10 cellular contexts compared by ENCODE assay signal in the genomic region with DNA sequence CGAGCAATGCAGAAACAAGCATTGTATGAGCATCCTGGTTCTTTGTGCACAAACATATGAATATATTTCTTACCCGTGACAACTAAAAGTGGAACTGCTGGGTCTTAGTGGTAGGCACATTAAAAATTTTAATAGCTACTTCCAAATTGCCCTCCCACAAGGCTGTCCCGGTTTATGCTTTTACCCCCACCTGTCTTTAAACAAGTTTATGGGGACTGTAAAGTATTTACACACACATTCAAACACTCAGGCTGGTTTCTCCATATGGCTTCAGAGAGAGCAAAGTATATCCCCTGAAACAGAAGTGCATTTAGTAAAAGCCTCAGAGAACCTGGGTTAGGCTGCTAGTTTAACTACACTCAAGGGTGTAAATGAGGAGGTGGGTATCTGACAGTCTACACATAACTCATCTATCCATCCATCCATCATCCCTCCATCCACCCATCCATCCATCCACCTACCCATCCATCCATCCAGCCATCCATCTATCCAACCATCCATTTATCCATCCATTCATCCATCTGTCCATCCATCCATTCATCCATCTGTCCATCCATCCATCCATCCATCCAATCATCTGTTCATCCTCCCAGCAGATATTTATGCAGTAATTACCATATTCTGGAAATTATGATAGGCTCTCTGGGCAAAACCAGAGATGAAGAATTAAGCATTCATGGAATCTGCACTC.
"Had no signal": no experiment of that assay in that cellular context is flagged by ENCODE, and none has a peak within 500 bp of the region (broad histone marks: within the 10 kb centered on the region; RNA-seq: fewer than 3 reads in every experiment).

No MANE protein-coding gene starts in this region.

- ATAC-seq: activated CD8-positive, alpha-beta T cell treated with anti-CD3 and anti-CD28 coated beads for 36 hours; foreskin keratinocyte had no signal

- H3K36me3 Mint-ChIP-seq: type B pancreatic cell had no signal

- H3K27me3 Mint-ChIP-seq: activated CD8-positive, alpha-beta T cell treated with anti-CD3 and anti-CD28 coated beads for 36 hours; type B pancreatic cell had no signal

- H3K36me3 ChIP-seq: ascending aorta, heart left ventricle had no signal

- H3K4me3 Mint-ChIP-seq: activated CD8-positive, alpha-beta T cell treated with anti-CD3 and anti-CD28 coated beads for 36 hours; type B pancreatic cell had no signal

- H3K27me3 ChIP-seq: ascending aorta, foreskin keratinocyte had no signal

- H3K9me3 ChIP-seq: ascending aorta, heart left ventricle had no signal

- DNase-seq: activated CD8-positive, alpha-beta memory T cell treated with anti-CD3 and anti-CD28 coated beads, Interleukin-2, amount 50 U/mL, for 48 hours; activated CD8-positive, alpha-beta T cell treated with anti-CD3 and anti-CD28 coated beads for 36 hours; effector CD4-positive, alpha-beta T cell; foreskin keratinocyte; islet precursor cell; small intestine; T1000 had no signal

- H3K4me1 ChIP-seq: ascending aorta, foreskin keratinocyte had no signal

- H3K27ac Mint-ChIP-seq: activated CD8-positive, alpha-beta T cell treated with anti-CD3 and anti-CD28 coated beads for 36 hours; type B pancreatic cell had no signal

- H3K4me3 ChIP-seq: ascending aorta, heart left ventricle had no signal

- H3K9me3 Mint-ChIP-seq: activated CD8-positive, alpha-beta T cell treated with anti-CD3 and anti-CD28 coated beads for 36 hours; type B pancreatic cell had no signal

- H3K27ac ChIP-seq: ascending aorta, foreskin keratinocyte had no signal
